In the genomic region with DNA sequence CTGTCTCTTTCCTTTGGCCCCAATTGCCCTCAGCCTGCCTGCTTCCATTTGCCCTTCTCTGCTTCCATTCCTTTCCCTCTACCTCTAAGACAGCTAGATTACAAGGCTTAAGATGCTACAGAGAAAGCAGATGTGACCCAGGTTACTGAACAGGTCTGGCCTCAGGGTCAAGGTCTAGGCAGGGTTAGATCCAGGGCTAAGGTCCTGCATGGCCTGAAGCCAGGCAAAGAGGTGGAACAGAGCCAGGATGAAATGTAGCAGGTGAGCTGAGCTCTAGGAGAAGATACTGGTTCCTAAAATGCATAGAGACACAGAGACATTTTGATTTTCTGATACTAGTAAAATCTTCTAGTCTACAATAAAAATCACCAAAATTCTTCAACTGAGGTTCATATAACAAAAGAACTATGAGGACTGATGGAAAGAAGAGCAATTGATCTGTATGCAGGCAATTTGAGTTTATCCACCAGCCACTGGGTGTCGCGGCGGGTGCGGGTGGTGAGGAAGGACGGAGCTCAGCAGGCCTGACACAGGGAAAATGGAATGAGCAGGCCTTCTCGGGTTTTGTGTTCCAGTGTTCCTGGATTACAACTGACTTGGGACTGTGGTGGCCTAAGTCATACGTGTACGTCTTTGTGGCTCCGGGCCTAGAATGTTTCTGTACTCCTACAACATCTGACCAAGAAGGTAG, we compare ENCODE assay signal across 26 cellular contexts.
"Had no signal": no experiment of that assay in that cellular context is flagged by ENCODE, and none has a peak within 500 bp of the region (broad histone marks: within the 10 kb centered on the region; RNA-seq: fewer than 3 reads in every experiment).

No MANE protein-coding gene starts in this region.

- H3K4me1 ChIP-seq: lower lobe of right lung, prostate gland, sigmoid colon, spleen, thyroid gland, upper lobe of right lung had no signal

- H3K9me3 Mint-ChIP-seq: naive thymus-derived CD8-positive, alpha-beta T cell; nephron; neural crest cell; stimulated activated effector memory CD8-positive, alpha-beta T cell treated with anti-CD3 and anti-CD28 coated beads, Interleukin-12 subunit alpha, Interleukin-12 subunit beta, amount 100 ng/mL, for 72 hours; stimulated activated naive CD8-positive, alpha-beta T cell treated with anti-CD3 and anti-CD28 coated beads, Interleukin-15, Interleukin-2, amounts not matched to agents 100 ng/mL and 50 ng/mL, for 24 hours had no signal

- ATAC-seq: heart left ventricle; left ventricle myocardium superior; lower lobe of right lung; naive thymus-derived CD8-positive, alpha-beta T cell; pancreas; right cardiac atrium; stimulated activated effector memory CD8-positive, alpha-beta T cell treated with anti-CD3 and anti-CD28 coated beads, Interleukin-12 subunit alpha, Interleukin-12 subunit beta, amount 100 ng/mL, for 72 hours; upper lobe of right lung had no signal

- H3K4me1 Mint-ChIP-seq: naive thymus-derived CD8-positive, alpha-beta T cell; nephron; neural crest cell; stimulated activated effector memory CD8-positive, alpha-beta T cell treated with anti-CD3 and anti-CD28 coated beads, Interleukin-12 subunit alpha, Interleukin-12 subunit beta, amount 100 ng/mL, for 72 hours had no signal

- H3K27me3 Mint-ChIP-seq: naive thymus-derived CD8-positive, alpha-beta T cell; stimulated activated naive CD8-positive, alpha-beta T cell treated with anti-CD3 and anti-CD28 coated beads, Interleukin-15, Interleukin-2, amounts not matched to agents 100 ng/mL and 50 ng/mL, for 24 hours had no signal

- H3K4me3 Mint-ChIP-seq: naive thymus-derived CD8-positive, alpha-beta T cell; nephron; neural crest cell; stimulated activated effector memory CD8-positive, alpha-beta T cell treated with anti-CD3 and anti-CD28 coated beads, Interleukin-12 subunit alpha, Interleukin-12 subunit beta, amount 100 ng/mL, for 72 hours; stimulated activated naive CD8-positive, alpha-beta T cell treated with anti-CD3 and anti-CD28 coated beads, Interleukin-15, Interleukin-2, amounts not matched to agents 100 ng/mL and 50 ng/mL, for 24 hours had no signal

- DNase-seq: heart left ventricle; islet precursor cell; left ventricle myocardium superior; lower lobe of right lung; mammary epithelial cell; mesenchymal stem cell; naive thymus-derived CD8-positive, alpha-beta T cell; nucleus accumbens; pancreas; posterior cingulate gyrus; retina; right cardiac atrium; sigmoid colon; small intestine; spleen; stimulated activated CD4-positive, alpha-beta T cell treated with anti-CD3 and anti-CD28 coated beads, Interleukin-4, amount 100 ng/mL, for 24 hours; stimulated activated naive CD4-positive, alpha-beta T cell; thyroid gland; trophoblast cell; upper lobe of right lung had no signal

- H3K27ac ChIP-seq: heart left ventricle, hepatocyte, lower lobe of right lung, pancreas, prostate gland, sigmoid colon, spleen, thyroid gland, upper lobe of right lung had no signal

- H3K9me3 ChIP-seq: heart left ventricle, lower lobe of right lung, pancreas, prostate gland, sigmoid colon, spleen, thyroid gland, upper lobe of right lung had no signal

- H3K27ac Mint-ChIP-seq: naive thymus-derived CD8-positive, alpha-beta T cell; nephron; stimulated activated effector memory CD8-positive, alpha-beta T cell treated with anti-CD3 and anti-CD28 coated beads, Interleukin-12 subunit alpha, Interleukin-12 subunit beta, amount 100 ng/mL, for 72 hours; stimulated activated naive CD8-positive, alpha-beta T cell treated with anti-CD3 and anti-CD28 coated beads, Interleukin-15, Interleukin-2, amounts not matched to agents 100 ng/mL and 50 ng/mL, for 24 hours had no signal

- H3K36me3 ChIP-seq: pancreas, prostate gland, spleen had no signal

- H3K4me3 ChIP-seq: heart left ventricle, hepatocyte, lower lobe of right lung, pancreas, prostate gland, sigmoid colon, spleen, thyroid gland, upper lobe of right lung had no signal

- H3K36me3 Mint-ChIP-seq: naive thymus-derived CD8-positive, alpha-beta T cell; stimulated activated effector memory CD8-positive, alpha-beta T cell treated with anti-CD3 and anti-CD28 coated beads, Interleukin-12 subunit alpha, Interleukin-12 subunit beta, amount 100 ng/mL, for 72 hours had no signal

- H3K27me3 ChIP-seq: heart left ventricle, hepatocyte, sigmoid colon, spleen, thyroid gland, upper lobe of right lung had no signal
